In genomic region chr3:177300039-177300833, GRCh38 we compare ENCODE assay signal across 9 cellular contexts.
A peak's percentile ranks its signal among the peaks of the same experiment; 100 is the strongest.
DNase-seq lines count a peak whose midpoint lies in the region; ATAC-seq, FAIRE-seq and TF ChIP-seq lines count a peak whose summit lies in the region.
"Had no signal": no experiment of that assay in that cellular context is flagged by ENCODE, and none has a peak within 500 bp of the region (broad histone marks: within the 10 kb centered on the region; RNA-seq: fewer than 3 reads in every experiment).

No MANE protein-coding gene starts in this region.

- H3K4me1 ChIP-seq in BLaER1, result peaks cover 11% of the 10 kb centered on the region
- peaks cover 4% of the 10 kb centered on the region for H3K4me1 ChIP-seq in prostate gland (replicated peaks)
- H3K4me1 ChIP-seq: adrenal gland had no signal

- DNase-seq in HuH-7 (ENCODE audit: low spot score), result peak; percentile 49
- peak; percentile 81 for DNase-seq in prostate gland (ENCODE audit: low spot score)
- DNase-seq in activated naive CD8-positive, alpha-beta T cell treated with anti-CD3 and anti-CD28 coated beads for 36 hours, result no peak
- DNase-seq in stimulated activated naive CD4-positive, alpha-beta T cell treated with Interleukin-2 at 50 U/mL for 16 hours (lab: John Stamatoyannopoulos, UW), result no peak

- no peak overlapping the region for H3K4me3 Mint-ChIP-seq in activated naive CD8-positive, alpha-beta T cell treated with anti-CD3 and anti-CD28 coated beads for 36 hours

- peaks cover 9% of the 10 kb centered on the region for H3K4me1 Mint-ChIP-seq in activated naive CD8-positive, alpha-beta T cell treated with anti-CD3 and anti-CD28 coated beads for 36 hours

- ATAC-seq in GM19463 (IDR thresholded peaks at IDR 0.05; ENCODE audit: unreplicated experiment) (peak; percentile 83), HG03280 (IDR thresholded peaks at IDR 0.05; ENCODE audit: unreplicated experiment) (no peak)

- H3K9me3 ChIP-seq in BLaER1 (0 out of 2 replicates have a peak, but pooled peaks cover 5% of the 10 kb centered on the region), prostate gland (no peaks in the 10 kb centered on the region)
- H3K9me3 ChIP-seq: adrenal gland had no signal

- H3K4me2 ChIP-seq in BLaER1, result peak overlapping the region; percentile 34

- peak; percentile 21 for FAIRE-seq in colon (lab: Jason Lieb, UNC)

- H3K36me3 ChIP-seq in BLaER1, result no peaks in the 10 kb centered on the region
- H3K36me3 ChIP-seq in prostate gland, result no peaks in the 10 kb centered on the region
- H3K36me3 ChIP-seq: adrenal gland had no signal

- H3K4me3 ChIP-seq in BLaER1 (no peak overlapping the region), prostate gland (no peak overlapping the region)
- H3K4me3 ChIP-seq: adrenal gland had no signal

- no peak for TF ChIP-seq POLR2A in prostate gland (IDR thresholded peaks at IDR 0.05)

- H4K20me1 ChIP-seq in BLaER1, result no peaks in the 10 kb centered on the region

- no peaks in the 10 kb centered on the region for H3K36me3 Mint-ChIP-seq in activated naive CD8-positive, alpha-beta T cell treated with anti-CD3 and anti-CD28 coated beads for 36 hours

- H3K27me3 ChIP-seq in BLaER1 (no peaks in the 10 kb centered on the region), prostate gland (replicated peaks; ENCODE audit: insufficient read depth) (no peaks in the 10 kb centered on the region)
- H3K27me3 ChIP-seq: adrenal gland had no signal

- intact Hi-C loops in prostate gland (cut with DNase I), result no loop called here

- H3K27ac ChIP-seq in BLaER1 (no peak overlapping the region), prostate gland (peak overlapping the region; percentile 52 to 63)
- H3K27ac ChIP-seq: adrenal gland had no signal

- H3K9ac ChIP-seq in BLaER1, result no peak overlapping the region

- H3K27ac Mint-ChIP-seq in activated naive CD8-positive, alpha-beta T cell treated with anti-CD3 and anti-CD28 coated beads for 36 hours, result no peak overlapping the region

- TF ChIP-seq CTCF in prostate gland (IDR thresholded peaks at IDR 0.05), result no peak

- WGBS in prostate gland, result 35% methylated on average over 12 of the region's 12 CpGs

- H3K9me3 Mint-ChIP-seq in activated naive CD8-positive, alpha-beta T cell treated with anti-CD3 and anti-CD28 coated beads for 36 hours, result no peaks in the 10 kb centered on the region

- no peaks in the 10 kb centered on the region for H3K27me3 Mint-ChIP-seq in activated naive CD8-positive, alpha-beta T cell treated with anti-CD3 and anti-CD28 coated beads for 36 hours

Comparison
In these comparisons a context has a peak if more than half of its experiments do, and no peak if none do; other contexts are left out.
1. DNase-seq: peak in HuH-7 (single experiment) and prostate gland (single experiment); none in activated naive CD8-positive, alpha-beta T cell treated with anti-CD3 and anti-CD28 coated beads for 36 hours (single experiment) and stimulated activated naive CD4-positive, alpha-beta T cell treated with Interleukin-2 at 50 U/mL for 16 hours (single experiment).